Comparison of ENCODE assay signal across 8 cellular contexts in the genomic region with DNA sequence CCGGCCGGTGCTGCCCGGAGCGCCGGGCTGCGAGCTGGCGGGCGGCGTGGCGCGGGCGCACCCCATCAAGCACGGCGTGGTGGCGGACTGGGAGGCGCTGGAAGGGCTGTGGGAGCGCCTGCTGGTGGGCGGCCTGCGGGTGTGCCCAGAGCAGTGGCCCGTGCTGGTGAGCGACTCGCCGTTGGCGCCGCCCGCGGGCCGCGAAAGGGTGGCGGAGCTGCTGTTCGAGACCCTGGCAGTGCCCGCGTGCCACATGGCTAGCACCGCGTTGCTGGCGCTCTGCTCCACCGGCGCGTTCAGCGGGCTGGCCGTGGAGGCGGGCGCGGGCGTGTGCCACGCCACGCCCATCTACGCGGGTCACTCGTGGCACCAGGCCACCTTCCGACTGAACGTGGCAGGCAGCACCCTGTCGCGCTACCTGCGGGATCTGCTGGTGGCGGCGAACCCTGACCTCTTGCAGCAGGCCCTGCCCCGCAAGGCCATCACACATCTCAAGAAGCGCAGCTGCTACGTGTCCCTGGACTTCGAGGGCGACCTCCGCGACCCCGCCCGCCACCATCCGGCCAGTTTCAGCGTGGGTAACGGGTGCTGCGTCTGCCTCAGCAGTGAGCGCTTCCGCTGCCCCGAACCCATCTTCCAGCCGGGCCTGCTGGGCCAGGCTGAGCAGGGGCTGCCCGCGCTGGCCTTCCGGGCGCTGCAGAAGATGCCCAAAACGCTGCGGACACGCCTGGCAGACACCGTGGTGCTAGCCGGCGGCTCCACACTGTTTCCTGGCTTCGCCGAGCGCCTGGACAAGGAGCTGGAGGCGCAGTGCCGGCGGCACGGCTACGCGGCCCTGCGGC. TPM values are rescaled to one million over a fixed set of nuclear protein-coding genes. Genes with fewer than 3 reads are reported as not detected.
DNase-seq lines count a peak whose midpoint lies in the region; ATAC-seq and TF ChIP-seq lines count a peak whose summit lies in the region.

No MANE protein-coding gene starts in this region.

- DNase-seq in DMS153 treated with DMSO at 0.1 percent for 48 hours (lab: John Stamatoyannopoulos, UW; ENCODE audit: unreplicated experiment) (peak; percentile 32), MG63 (peak; percentile 78), dorsolateral prefrontal cortex (peak in 9 of 10 donors; percentile 24 to 86 (median 78)), lung microvascular endothelial cell (ENCODE audit: low read depth in 2 of 2) (peak; percentile 45 to 84)
- peak; percentile 64 for DNase-seq in activated CD4-positive, alpha-beta T cell treated with anti-CD3 and anti-CD28 coated beads for 48 hours
- DNase-seq in stimulated activated effector memory CD8-positive, alpha-beta T cell treated with anti-CD3 and anti-CD28 coated beads, Interleukin-12 subunit alpha, Interleukin-12 subunit beta, amount 100 ng/mL, for 72 hours (ENCODE audit: low spot score in 2 of 2), result peak; percentile 86 to 93

- peak overlapping the region; percentile 60 to 98 (median 89) for H3K27ac ChIP-seq in dorsolateral prefrontal cortex

- H3K27me3 ChIP-seq in MG63 (no peaks in the 10 kb centered on the region), dorsolateral prefrontal cortex (no peaks in the 10 kb centered on the region)

- intact Hi-C loops in dorsolateral prefrontal cortex (cut with DNase I), result loop anchor here (2.0 to 10.0 kb wide), 6 partner anchors 145 to 447 kb away; a partner anchor contains a TSS

- TF ChIP-seq CTCF in dorsolateral prefrontal cortex (IDR thresholded peaks at IDR 0.05 in 54 of 56, conservative IDR thresholded peaks at IDR 0.05 in 2 of 56; ENCODE audit: low read depth in 1 of 56, partially characterized antibody in 56 of 56), result peak in 10 of 56 donors; percentile 72 to 91 (median 84)

- peak overlapping the region; percentile 96 for H3K4me3 Mint-ChIP-seq in stimulated activated effector memory CD8-positive, alpha-beta T cell treated with anti-CD3 and anti-CD28 coated beads, Interleukin-12 subunit alpha, Interleukin-12 subunit beta, amount 100 ng/mL, for 72 hours

- H3K4me1 Mint-ChIP-seq in stimulated activated effector memory CD8-positive, alpha-beta T cell treated with anti-CD3 and anti-CD28 coated beads, Interleukin-12 subunit alpha, Interleukin-12 subunit beta, amount 100 ng/mL, for 72 hours, result peaks cover 49% of the 10 kb centered on the region

- no peaks in the 10 kb centered on the region for H3K9me3 ChIP-seq in MG63

- H3K4me3 ChIP-seq in MG63 (peak overlapping the region; percentile 49), dorsolateral prefrontal cortex (peak overlapping the region; percentile 45 to 81 (median 65))

- H3K36me3 ChIP-seq in MG63, result peaks cover 13% of the 10 kb centered on the region

- peaks cover 18% of the 10 kb centered on the region for H3K36me3 Mint-ChIP-seq in stimulated activated effector memory CD8-positive, alpha-beta T cell treated with anti-CD3 and anti-CD28 coated beads, Interleukin-12 subunit alpha, Interleukin-12 subunit beta, amount 100 ng/mL, for 72 hours

- H3K27ac Mint-ChIP-seq in stimulated activated effector memory CD8-positive, alpha-beta T cell treated with anti-CD3 and anti-CD28 coated beads, Interleukin-12 subunit alpha, Interleukin-12 subunit beta, amount 100 ng/mL, for 72 hours, result peak overlapping the region; percentile 97

- ATAC-seq in GM21528 (IDR thresholded peaks at IDR 0.05; ENCODE audit: low FRiP score, unreplicated experiment) (peak; percentile 19), HG03457 (IDR thresholded peaks at IDR 0.05; ENCODE audit: unreplicated experiment) (no peak)
- peak; percentile 44 for ATAC-seq in stimulated activated effector memory CD8-positive, alpha-beta T cell treated with anti-CD3 and anti-CD28 coated beads, Interleukin-12 subunit alpha, Interleukin-12 subunit beta, amount 100 ng/mL, for 72 hours

- H3K9me3 Mint-ChIP-seq in stimulated activated effector memory CD8-positive, alpha-beta T cell treated with anti-CD3 and anti-CD28 coated beads, Interleukin-12 subunit alpha, Interleukin-12 subunit beta, amount 100 ng/mL, for 72 hours, result no peaks in the 10 kb centered on the region

RNA-seq across cellular contexts. Expression of a gene that starts 0.7 kb away (rescaled TPM):
- 2.4 and 3.5 TPM in 2 replicates for total RNA-seq in MG63 (2014; rRNA removed; shearing (Covaris generic); ENCODE audit: low replicate concordance)
- total RNA-seq in dorsolateral prefrontal cortex (1 to 10 TPM in 1 of 120 experiments, under 1 TPM in 82, not detected in 37; 0.20 to 1.3 (median 0.39) TPM), lung microvascular endothelial cell (1.3 and 1.6 TPM in 2 replicates)

RNA-seq across cellular contexts. Expression of a gene that starts 5.3 kb away (rescaled TPM):
- total RNA-seq in MG63 (2014; rRNA removed; shearing (Covaris generic); ENCODE audit: low replicate concordance), result not detected in 2 replicates
- total RNA-seq in dorsolateral prefrontal cortex (under 1 TPM in 34 of 120 experiments, not detected in 86; 0.19 to 0.98 (median 0.29) TPM), lung microvascular endothelial cell (under 0.01 TPM in 1 of 2 replicates, not detected in the other)

RNA-seq across cellular contexts. Expression of a gene that starts 6.8 kb away (rescaled TPM):
- 4.4 and 17.4 TPM in 2 replicates for total RNA-seq in MG63 (2014; rRNA removed; shearing (Covaris generic); ENCODE audit: low replicate concordance)
- total RNA-seq in dorsolateral prefrontal cortex (100 to 1,000 TPM in 2 of 120 experiments, 10 to 100 TPM in 118; 40.0 to 107 (median 69.5) TPM), lung microvascular endothelial cell (7.2 and 9.7 TPM in 2 replicates)

RNA-seq across cellular contexts. Expression of a gene that starts 18.7 kb away (rescaled TPM):
- 52.1 and 57.2 TPM in 2 replicates for total RNA-seq in MG63 (2014; rRNA removed; shearing (Covaris generic); ENCODE audit: low replicate concordance)
- 10 to 100 TPM in 17 of 120 experiments, 1 to 10 TPM in 103; 5.2 to 12.7 (median 8.2) TPM for total RNA-seq in dorsolateral prefrontal cortex
- total RNA-seq in lung microvascular endothelial cell, result 2.8 and 3.9 TPM in 2 replicates

RNA-seq across cellular contexts. Expression of a gene that starts 52.6 kb away (rescaled TPM):
- 1.5 and 2.7 TPM in 2 replicates for total RNA-seq in MG63 (2014; rRNA removed; shearing (Covaris generic); ENCODE audit: low replicate concordance)
- total RNA-seq in dorsolateral prefrontal cortex (10 to 100 TPM in 110 of 120 experiments, 1 to 10 TPM in 10; 7.0 to 18.9 (median 12.7) TPM), lung microvascular endothelial cell (3.9 and 4.0 TPM in 2 replicates)

Comparison
In these comparisons a context has a peak if more than half of its experiments do, and no peak if none do; other contexts are left out.
1. DNase-seq: peak in every context shown above with its lines; median percentile 90 in stimulated activated effector memory CD8-positive, alpha-beta T cell treated with anti-CD3 and anti-CD28 coated beads, Interleukin-12 subunit alpha, Interleukin-12 subunit beta, amount 100 ng/mL, for 72 hours; 78 in MG63; 78 in dorsolateral prefrontal cortex; 64 in lung microvascular endothelial cell; 64 in activated CD4-positive, alpha-beta T cell treated with anti-CD3 and anti-CD28 coated beads for 48 hours; 32 in DMS153 treated with DMSO at 0.1 percent for 48 hours.